9 cellular contexts compared by ENCODE assay signal in the genomic region with DNA sequence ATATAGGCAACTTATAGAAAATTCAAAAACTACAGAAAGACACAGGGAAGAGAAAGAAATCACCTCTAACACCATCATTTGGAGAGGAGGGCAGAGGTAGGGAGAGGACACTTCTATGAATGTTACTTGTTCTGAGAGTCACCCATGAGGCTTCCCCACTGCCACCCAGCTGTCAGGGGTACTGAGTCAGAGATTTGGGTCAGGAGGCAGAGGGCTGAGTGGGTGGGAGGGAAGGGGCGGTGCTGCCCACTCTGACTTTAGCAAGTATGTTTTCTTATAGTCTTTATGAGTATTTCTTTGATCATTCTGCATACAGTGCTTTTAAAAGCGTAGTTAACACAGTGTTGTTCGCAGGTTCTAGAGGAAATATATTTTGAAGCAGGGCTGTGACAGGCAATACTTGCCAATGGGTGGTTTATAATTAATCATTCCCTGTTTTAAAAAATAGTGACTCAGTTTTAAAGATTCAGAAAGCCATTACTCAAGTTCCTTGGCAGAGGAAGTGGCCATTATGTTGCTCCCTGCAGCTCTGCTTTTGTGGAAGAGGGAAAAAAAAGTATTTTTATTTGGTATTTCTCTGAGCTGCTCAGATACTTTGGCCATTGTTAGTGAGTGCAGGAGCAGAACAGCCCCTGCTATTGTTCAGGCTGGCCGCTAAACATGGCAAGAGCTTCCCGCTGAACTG. TPM values are rescaled to one million over a fixed set of nuclear protein-coding genes. Genes with fewer than 3 reads are reported as not detected.
DNase-seq lines count a peak whose midpoint lies in the region; ATAC-seq lines count a peak whose summit lies in the region.
"Had no signal": no experiment of that assay in that cellular context is flagged by ENCODE, and none has a peak within 500 bp of the region (broad histone marks: within the 10 kb centered on the region; RNA-seq: fewer than 3 reads in every experiment).

No MANE protein-coding gene starts in this region.

- peaks cover 89% of the 10 kb centered on the region for H3K4me1 Mint-ChIP-seq in activated naive CD4-positive, alpha-beta T cell treated with anti-CD3 and anti-CD28 coated beads, Interleukin-2, amount 50 U/mL, for 24 hours

- no peaks in the 10 kb centered on the region for H3K27me3 Mint-ChIP-seq in activated naive CD4-positive, alpha-beta T cell treated with anti-CD3 and anti-CD28 coated beads, Interleukin-2, amount 50 U/mL, for 24 hours

- H3K4me3 Mint-ChIP-seq in activated naive CD4-positive, alpha-beta T cell treated with anti-CD3 and anti-CD28 coated beads, Interleukin-2, amount 50 U/mL, for 24 hours: peak overlapping the region; percentile 27

- no peaks in the 10 kb centered on the region for H3K9me3 ChIP-seq in effector memory CD4-positive, alpha-beta T cell (ENCODE audit: control insufficient read depth, low read length)

- H3K27ac Mint-ChIP-seq in activated naive CD4-positive, alpha-beta T cell treated with anti-CD3 and anti-CD28 coated beads, Interleukin-2, amount 50 U/mL, for 24 hours: peak overlapping the region; percentile 82

- H3K4me3 ChIP-seq in effector memory CD4-positive, alpha-beta T cell (ENCODE audit: insufficient read depth, low read depth, low read length, poor library complexity, severe bottlenecking): no peak overlapping the region
- no peak overlapping the region for H3K4me3 ChIP-seq in H7 (ENCODE audit: insufficient read depth, low read depth, low read length)

- no peak for DNase-seq in activated CD4-positive, CD25-positive, alpha-beta regulatory T cell treated with anti-CD3 and anti-CD28 coated beads, Interleukin-2, amount 50 U/mL, for 72 hours
- DNase-seq in iris pigment epithelial cell (ENCODE audit: low read depth) (peak; percentile 47), H7 (no peak)
- peak; percentile 48 for DNase-seq in stimulated activated CD8-positive, alpha-beta memory T cell treated with anti-CD3 and anti-CD28 coated beads, Interleukin-4, amount 100 ng/mL, for 48 hours
- DNase-seq in effector memory CD4-positive, alpha-beta T cell: no peak
- DNase-seq: NCI-H748 treated with DMSO at 0.1 percent for 48 hours had no signal

- H3K36me3 Mint-ChIP-seq in activated naive CD4-positive, alpha-beta T cell treated with anti-CD3 and anti-CD28 coated beads, Interleukin-2, amount 50 U/mL, for 24 hours: no peaks in the 10 kb centered on the region

- H3K36me3 ChIP-seq in effector memory CD4-positive, alpha-beta T cell (ENCODE audit: control insufficient read depth, insufficient read depth, low read length): peaks cover under 1% of the 10 kb centered on the region
- H3K36me3 ChIP-seq in H7 (replicated peaks; ENCODE audit: control insufficient read depth, insufficient read depth, low read length): no peaks in the 10 kb centered on the region

- H3K4me1 ChIP-seq in effector memory CD4-positive, alpha-beta T cell (ENCODE audit: control insufficient read depth, insufficient read depth, low read length, poor library complexity, severe bottlenecking): peaks cover 63% of the 10 kb centered on the region

- no peaks in the 10 kb centered on the region for H3K9me3 Mint-ChIP-seq in activated naive CD4-positive, alpha-beta T cell treated with anti-CD3 and anti-CD28 coated beads, Interleukin-2, amount 50 U/mL, for 24 hours

- peak; percentile 72 to 75 for ATAC-seq in activated CD4-positive, CD25-positive, alpha-beta regulatory T cell treated with anti-CD3 and anti-CD28 coated beads, Interleukin-2, amount 50 U/mL, for 24 hours
- no peak for ATAC-seq in GM21447 (IDR thresholded peaks at IDR 0.05; ENCODE audit: unreplicated experiment)

- no peaks in the 10 kb centered on the region for H3K27me3 ChIP-seq in effector memory CD4-positive, alpha-beta T cell (replicated peaks; ENCODE audit: control insufficient read depth, insufficient read depth, low read length, poor library complexity, severe bottlenecking)
- no peaks in the 10 kb centered on the region for H3K27me3 ChIP-seq in H7 (ENCODE audit: control insufficient read depth, insufficient read depth, low read length)

- H3K27ac ChIP-seq in effector memory CD4-positive, alpha-beta T cell (ENCODE audit: insufficient read depth, low read length, poor library complexity, severe bottlenecking): no peak overlapping the region

RNA-seq across cellular contexts. Expression of a gene that starts 18.3 kb away (rescaled TPM):
- total RNA-seq in H7 (2014; rRNA removed; shearing (Covaris generic)): 8.6 and 10.3 TPM in 2 replicates

Comparison
In these comparisons a context has a peak if more than half of its experiments do, and no peak if none do; other contexts are left out.
1. DNase-seq: peak in iris pigment epithelial cell (single experiment) and stimulated activated CD8-positive, alpha-beta memory T cell treated with anti-CD3 and anti-CD28 coated beads, Interleukin-4, amount 100 ng/mL, for 48 hours (single experiment); none in activated CD4-positive, CD25-positive, alpha-beta regulatory T cell treated with anti-CD3 and anti-CD28 coated beads, Interleukin-2, amount 50 U/mL, for 72 hours (single experiment), effector memory CD4-positive, alpha-beta T cell (0 of 3) and H7 (single experiment).